Comparison of ENCODE assay signal across 10 cellular contexts in the genomic region with DNA sequence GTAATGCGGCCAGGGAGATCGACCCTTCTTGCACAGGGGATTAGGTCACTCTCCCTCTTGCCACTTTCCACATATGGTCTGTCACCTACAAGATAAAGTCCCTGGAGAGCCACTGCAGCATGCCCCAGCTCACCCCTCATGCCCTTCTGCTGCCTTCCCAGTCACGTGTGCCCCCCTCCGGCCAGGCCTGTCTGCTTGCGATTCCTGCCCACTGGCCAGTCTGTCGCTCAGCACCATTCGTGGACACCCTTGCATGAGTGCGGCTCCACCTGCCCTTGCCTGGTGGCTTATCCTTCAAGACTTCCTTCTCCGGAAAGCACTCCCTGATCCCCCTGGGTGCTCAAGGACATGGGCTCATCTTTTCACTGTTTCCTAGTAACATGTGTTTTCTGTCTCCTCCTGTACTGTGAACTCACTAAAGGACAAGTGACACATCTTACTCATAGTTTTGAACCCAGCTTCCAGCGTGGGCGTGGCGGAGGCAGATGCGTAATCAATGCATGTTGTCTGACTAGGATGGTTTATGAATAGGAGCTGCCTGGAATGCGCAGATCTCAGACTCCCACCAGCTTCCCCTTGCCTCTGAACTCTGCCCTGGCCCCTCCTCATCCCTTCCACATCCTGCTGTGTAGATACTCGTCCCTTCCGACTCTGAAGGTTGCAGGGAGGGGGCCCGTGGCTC. TPM values are rescaled to one million over a fixed set of nuclear protein-coding genes. Genes with fewer than 3 reads are reported as not detected.
DNase-seq lines count a peak whose midpoint lies in the region; ATAC-seq lines count a peak whose summit lies in the region.
"Had no signal": no experiment of that assay in that cellular context is flagged by ENCODE, and none has a peak within 500 bp of the region (broad histone marks: within the 10 kb centered on the region; RNA-seq: fewer than 3 reads in every experiment).

No MANE protein-coding gene starts in this region.

- peaks cover 2% of the 10 kb centered on the region for H3K36me3 Mint-ChIP-seq in activated CD4-positive, alpha-beta T cell treated with anti-CD3 and anti-CD28 coated beads, Interleukin-2, amount 10 ng/mL, durations not matched to agents 24 days and 14 days (ENCODE audit: low read depth)

- intact Hi-C loops in activated CD4-positive, alpha-beta T cell treated with anti-CD3 and anti-CD28 coated beads, Interleukin-2, amount 10 ng/mL, durations not matched to agents 24 days and 14 days (cut with micrococcal nuclease) = loop anchor here (1.0 kb wide), 1 partner anchor 21 kb away; no protein-coding TSS in a partner anchor

- H3K4me1 Mint-ChIP-seq in activated CD4-positive, alpha-beta T cell treated with anti-CD3 and anti-CD28 coated beads, Interleukin-2, amount 10 ng/mL, durations not matched to agents 24 days and 14 days = peaks cover 36% of the 10 kb centered on the region

- ATAC-seq in GM19452 (IDR thresholded peaks at IDR 0.05; ENCODE audit: unreplicated experiment) = no peak

- H3K27ac Mint-ChIP-seq in activated CD4-positive, alpha-beta T cell treated with anti-CD3 and anti-CD28 coated beads, Interleukin-2, amount 10 ng/mL, durations not matched to agents 24 days and 14 days = peak overlapping the region; percentile 85

- peaks cover 3% of the 10 kb centered on the region for H3K27me3 Mint-ChIP-seq in activated CD4-positive, alpha-beta T cell treated with anti-CD3 and anti-CD28 coated beads, Interleukin-2, amount 10 ng/mL, durations not matched to agents 24 days and 14 days

- DNase-seq in activated T-cell treated with anti-CD3 and anti-CD28 coated beads for 48 hours (ENCODE audit: low read depth) (peak; percentile 64), activated T-cell treated with anti-CD3 and anti-CD28 coated beads for 4 hours (no peak), iris pigment epithelial cell (ENCODE audit: low read depth) (peak; percentile 71), GDM1 (lab: John Stamatoyannopoulos, UW) (no peak), glomerular visceral epithelial cell (ENCODE audit: extremely low spot score) (no peak)
- peak; percentile 76 for DNase-seq in activated CD4-positive, alpha-beta T cell treated with anti-CD3 and anti-CD28 coated beads, Interleukin-2, amount 10 ng/mL, durations not matched to agents 24 days and 14 days
- DNase-seq in stimulated activated CD4-positive, alpha-beta T cell treated with anti-CD3 and anti-CD28 coated beads, TNF-alpha, amount 100 ng/mL, for 48 hours (ENCODE audit: low read depth in 3 of 3) = peak; percentile 36 to 62 (median 61)
- DNase-seq: cerebellar nuclear complex, heart left ventricle had no signal

- H3K9me3 Mint-ChIP-seq in activated CD4-positive, alpha-beta T cell treated with anti-CD3 and anti-CD28 coated beads, Interleukin-2, amount 10 ng/mL, durations not matched to agents 24 days and 14 days = peaks cover 7% of the 10 kb centered on the region

- H3K4me3 Mint-ChIP-seq in activated CD4-positive, alpha-beta T cell treated with anti-CD3 and anti-CD28 coated beads, Interleukin-2, amount 10 ng/mL, durations not matched to agents 24 days and 14 days = peak overlapping the region; percentile 59

RNA-seq across cellular contexts. Expression of gene NT5DC4, which starts 7.8 kb away (rescaled TPM):
- 0.24 TPM in 1 of 2 replicates, not detected in the other for total RNA-seq in activated CD4-positive, alpha-beta T cell treated with anti-CD3 and anti-CD28 coated beads, Interleukin-2, amount 10 ng/mL, durations not matched to agents 24 days and 14 days

RNA-seq across cellular contexts. Expression of gene CKAP2L, which starts 51.4 kb away (rescaled TPM):
- total RNA-seq in activated CD4-positive, alpha-beta T cell treated with anti-CD3 and anti-CD28 coated beads, Interleukin-2, amount 10 ng/mL, durations not matched to agents 24 days and 14 days = 17.8 and 17.9 TPM in 2 replicates

Comparison
In these comparisons a context has a peak if more than half of its experiments do, and no peak if none do; other contexts are left out.
1. DNase-seq: peak in activated T-cell treated with anti-CD3 and anti-CD28 coated beads for 48 hours (single experiment), activated CD4-positive, alpha-beta T cell treated with anti-CD3 and anti-CD28 coated beads, Interleukin-2, amount 10 ng/mL, durations not matched to agents 24 days and 14 days (single experiment), iris pigment epithelial cell (single experiment) and stimulated activated CD4-positive, alpha-beta T cell treated with anti-CD3 and anti-CD28 coated beads, TNF-alpha, amount 100 ng/mL, for 48 hours (3 of 3); none in activated T-cell treated with anti-CD3 and anti-CD28 coated beads for 4 hours (single experiment), GDM1 (single experiment) and glomerular visceral epithelial cell (single experiment).